Comparison of ENCODE assay signal across 1 cellular context in the genomic region with DNA sequence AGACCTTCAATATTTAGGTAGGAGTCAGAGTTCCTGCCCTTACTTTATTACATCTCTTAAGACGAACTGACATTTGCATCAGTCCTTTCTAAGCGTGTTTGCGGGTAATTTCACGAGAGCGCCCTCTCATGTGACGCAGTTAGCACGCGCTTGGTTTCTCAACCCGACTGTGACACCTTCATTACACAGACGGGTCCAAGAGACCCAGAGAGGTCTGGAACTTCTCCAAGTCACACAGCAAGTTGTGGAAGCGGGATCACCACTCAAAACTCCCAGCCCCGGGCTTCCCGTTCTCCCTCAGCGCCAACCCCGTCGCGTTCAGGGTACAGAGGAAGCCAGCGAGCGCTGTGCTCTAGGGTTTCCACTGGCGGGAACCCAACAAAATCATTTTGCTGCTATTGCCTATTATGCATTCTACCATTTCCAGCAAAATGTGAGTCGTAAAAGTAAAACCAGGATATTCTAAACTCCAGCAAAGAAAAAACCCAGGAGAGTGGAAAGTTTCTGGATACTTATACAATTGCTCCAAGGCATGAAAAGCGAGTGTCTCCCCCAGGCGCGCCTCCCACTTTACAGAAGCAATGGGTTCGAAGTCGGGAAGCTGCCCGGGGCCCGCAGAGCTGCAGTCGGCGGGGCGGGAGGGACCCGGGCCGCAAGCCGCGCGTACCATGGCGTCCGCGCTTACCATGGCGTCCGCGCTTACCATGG.
TF ChIP-seq lines count a peak whose summit lies in the region.

No MANE protein-coding gene starts in this region.

TF ChIP-seq in HepG2, 621 proteins besides CTCF, POLR2A, EP300 and RAD21 (continued from another document and continues in another):
- peak; percentile 42; the same call in 1 of the 2 replicates for TF ChIP-seq MYPOP (CRISPR knock-in tag; IDR thresholded peaks at IDR 0.05)
- TF ChIP-seq GTF2F1 (IDR thresholded peaks at IDR 0.05; ENCODE audit: low read length): no peak
- 0 out of 2 replicates have a peak, but pooled peaks have one; percentile 17 for TF ChIP-seq ZNF224 (CRISPR knock-in tag; IDR thresholded peaks at IDR 0.05)
- TF ChIP-seq SNAI1 (CRISPR knock-in tag; IDR thresholded peaks at IDR 0.05; ENCODE audit: borderline replicate concordance): no peak
- TF ChIP-seq ASH2L (IDR thresholded peaks at IDR 0.05; ENCODE audit: insufficient read length, low read depth, low read length): peak; percentile 70
- no peak for TF ChIP-seq CSRNP2 (CRISPR knock-in tag; conservative IDR thresholded peaks at IDR 0.05; ENCODE audit: low read depth)
- no peak for TF ChIP-seq ZSCAN20 (CRISPR knock-in tag; IDR thresholded peaks at IDR 0.05; ENCODE audit: borderline replicate concordance)
- TF ChIP-seq STAG1 (CRISPR knock-in tag; IDR thresholded peaks at IDR 0.05): peak; percentile 27; the same call in 1 of the 2 replicates
- TF ChIP-seq ZNF501 (CRISPR knock-in tag; IDR thresholded peaks at IDR 0.05): peak; percentile 54
- peak; percentile 43 for TF ChIP-seq ZFP36 (IDR thresholded peaks at IDR 0.05; ENCODE audit: borderline replicate concordance, low read depth, low read length, partially characterized antibody)
- no peak for TF ChIP-seq MXI1 (IDR thresholded peaks at IDR 0.05; ENCODE audit: borderline replicate concordance, low read depth, low read length)
- TF ChIP-seq, protein P1, sequence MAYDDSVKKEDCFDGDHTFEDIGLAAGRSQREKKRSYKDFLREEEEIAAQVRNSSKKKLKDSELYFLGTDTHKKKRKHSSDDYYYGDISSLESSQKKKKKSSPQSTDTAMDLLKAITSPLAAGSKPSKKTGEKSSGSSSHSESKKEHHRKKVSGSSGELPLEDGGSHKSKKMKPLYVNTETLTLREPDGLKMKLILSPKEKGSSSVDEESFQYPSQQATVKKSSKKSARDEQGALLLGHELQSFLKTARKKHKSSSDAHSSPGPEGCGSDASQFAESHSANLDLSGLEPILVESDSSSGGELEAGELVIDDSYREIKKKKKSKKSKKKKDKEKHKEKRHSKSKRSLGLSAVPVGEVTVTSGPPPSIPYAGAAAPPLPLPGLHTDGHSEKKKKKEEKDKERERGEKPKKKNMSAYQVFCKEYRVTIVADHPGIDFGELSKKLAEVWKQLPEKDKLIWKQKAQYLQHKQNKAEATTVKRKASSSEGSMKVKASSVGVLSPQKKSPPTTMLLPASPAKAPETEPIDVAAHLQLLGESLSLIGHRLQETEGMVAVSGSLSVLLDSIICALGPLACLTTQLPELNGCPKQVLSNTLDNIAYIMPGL (CRISPR knock-in tag; IDR thresholded peaks at IDR 0.05; ENCODE audit: borderline replicate concordance in 1 of 2, low read depth in 1 of 2): peak; percentile 45 to 52
- TF ChIP-seq GTF3A (CRISPR knock-in tag; conservative IDR thresholded peaks at IDR 0.05): 0 out of 2 replicates have a peak, but pooled peaks have one; percentile 35
- TF ChIP-seq SYNCRIP (IDR thresholded peaks at IDR 0.05; ENCODE audit: insufficient read depth, low read depth, low read length): no peak
- peak; percentile 6; the same call in 1 of the 2 replicates for TF ChIP-seq ZNF709 (CRISPR knock-in tag; IDR thresholded peaks at IDR 0.05)
- no peak for TF ChIP-seq ELF3 (CRISPR knock-in tag; IDR thresholded peaks at IDR 0.05)
- no peak for TF ChIP-seq SNRNP70 (IDR thresholded peaks at IDR 0.05; ENCODE audit: low read depth, low read length)
- no peak for TF ChIP-seq KDM6A (CRISPR knock-in tag; IDR thresholded peaks at IDR 0.05; ENCODE audit: low read depth)
- TF ChIP-seq ZFP37 (CRISPR knock-in tag; IDR thresholded peaks at IDR 0.05; ENCODE audit: borderline replicate concordance): no peak
- peak; percentile 30; the same call in 1 of the 2 replicates for TF ChIP-seq ZBTB34 (CRISPR knock-in tag; IDR thresholded peaks at IDR 0.05)
- peak; percentile 65 for TF ChIP-seq ZNF605 (CRISPR knock-in tag; IDR thresholded peaks at IDR 0.05)
- TF ChIP-seq ARID4A (CRISPR knock-in tag; IDR thresholded peaks at IDR 0.05; ENCODE audit: borderline replicate concordance): peak; percentile 68
- TF ChIP-seq HDAC2 (CRISPR knock-in tag; IDR thresholded peaks at IDR 0.05): peak; percentile 34; the same call in 1 of the 2 replicates
- 0 out of 2 replicates have a peak, but pooled peaks have one; percentile 35 for TF ChIP-seq HOXA7 (CRISPR knock-in tag; IDR thresholded peaks at IDR 0.05)
- TF ChIP-seq, protein P2, sequence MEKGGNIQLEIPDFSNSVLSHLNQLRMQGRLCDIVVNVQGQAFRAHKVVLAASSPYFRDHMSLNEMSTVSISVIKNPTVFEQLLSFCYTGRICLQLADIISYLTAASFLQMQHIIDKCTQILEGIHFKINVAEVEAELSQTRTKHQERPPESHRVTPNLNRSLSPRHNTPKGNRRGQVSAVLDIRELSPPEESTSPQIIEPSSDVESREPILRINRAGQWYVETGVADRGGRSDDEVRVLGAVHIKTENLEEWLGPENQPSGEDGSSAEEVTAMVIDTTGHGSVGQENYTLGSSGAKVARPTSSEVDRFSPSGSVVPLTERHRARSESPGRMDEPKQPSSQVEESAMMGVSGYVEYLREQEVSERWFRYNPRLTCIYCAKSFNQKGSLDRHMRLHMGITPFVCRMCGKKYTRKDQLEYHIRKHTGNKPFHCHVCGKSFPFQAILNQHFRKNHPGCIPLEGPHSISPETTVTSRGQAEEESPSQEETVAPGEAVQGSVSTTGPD (CRISPR knock-in tag; IDR thresholded peaks at IDR 0.05): peak; percentile 94
- 0 out of 2 replicates have a peak, but pooled peaks have one; percentile 4 for TF ChIP-seq YEATS2 (CRISPR knock-in tag; IDR thresholded peaks at IDR 0.05; ENCODE audit: borderline replicate concordance)
- TF ChIP-seq, protein P3, sequence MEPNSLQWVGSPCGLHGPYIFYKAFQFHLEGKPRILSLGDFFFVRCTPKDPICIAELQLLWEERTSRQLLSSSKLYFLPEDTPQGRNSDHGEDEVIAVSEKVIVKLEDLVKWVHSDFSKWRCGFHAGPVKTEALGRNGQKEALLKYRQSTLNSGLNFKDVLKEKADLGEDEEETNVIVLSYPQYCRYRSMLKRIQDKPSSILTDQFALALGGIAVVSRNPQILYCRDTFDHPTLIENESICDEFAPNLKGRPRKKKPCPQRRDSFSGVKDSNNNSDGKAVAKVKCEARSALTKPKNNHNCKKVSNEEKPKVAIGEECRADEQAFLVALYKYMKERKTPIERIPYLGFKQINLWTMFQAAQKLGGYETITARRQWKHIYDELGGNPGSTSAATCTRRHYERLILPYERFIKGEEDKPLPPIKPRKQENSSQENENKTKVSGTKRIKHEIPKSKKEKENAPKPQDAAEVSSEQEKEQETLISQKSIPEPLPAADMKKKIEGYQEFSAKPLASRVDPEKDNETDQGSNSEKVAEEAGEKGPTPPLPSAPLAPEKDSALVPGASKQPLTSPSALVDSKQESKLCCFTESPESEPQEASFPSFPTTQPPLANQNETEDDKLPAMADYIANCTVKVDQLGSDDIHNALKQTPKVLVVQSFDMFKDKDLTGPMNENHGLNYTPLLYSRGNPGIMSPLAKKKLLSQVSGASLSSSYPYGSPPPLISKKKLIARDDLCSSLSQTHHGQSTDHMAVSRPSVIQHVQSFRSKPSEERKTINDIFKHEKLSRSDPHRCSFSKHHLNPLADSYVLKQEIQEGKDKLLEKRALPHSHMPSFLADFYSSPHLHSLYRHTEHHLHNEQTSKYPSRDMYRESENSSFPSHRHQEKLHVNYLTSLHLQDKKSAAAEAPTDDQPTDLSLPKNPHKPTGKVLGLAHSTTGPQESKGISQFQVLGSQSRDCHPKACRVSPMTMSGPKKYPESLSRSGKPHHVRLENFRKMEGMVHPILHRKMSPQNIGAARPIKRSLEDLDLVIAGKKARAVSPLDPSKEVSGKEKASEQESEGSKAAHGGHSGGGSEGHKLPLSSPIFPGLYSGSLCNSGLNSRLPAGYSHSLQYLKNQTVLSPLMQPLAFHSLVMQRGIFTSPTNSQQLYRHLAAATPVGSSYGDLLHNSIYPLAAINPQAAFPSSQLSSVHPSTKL (CRISPR knock-in tag; IDR thresholded peaks at IDR 0.05): peak; percentile 2; the same call in 1 of the 2 replicates
- TF ChIP-seq NFKB2 (CRISPR knock-in tag; IDR thresholded peaks at IDR 0.05; ENCODE audit: borderline replicate concordance): peak; percentile 14; the same call in 1 of the 2 replicates
- peak; percentile 99 for TF ChIP-seq ZNF768 (CRISPR knock-in tag; IDR thresholded peaks at IDR 0.05)
- peak; percentile 57 for TF ChIP-seq CREM (IDR thresholded peaks at IDR 0.05)
- no peak for TF ChIP-seq CREM (CRISPR knock-in tag; IDR thresholded peaks at IDR 0.05)
- peak; percentile 64; the same call in 1 of the 2 replicates for TF ChIP-seq ZNF788 (CRISPR knock-in tag; IDR thresholded peaks at IDR 0.05; ENCODE audit: borderline replicate concordance)
- no peak for TF ChIP-seq RARA (CRISPR knock-in tag; IDR thresholded peaks at IDR 0.05)
- no peak for TF ChIP-seq SKIL (CRISPR knock-in tag; IDR thresholded peaks at IDR 0.05; ENCODE audit: borderline replicate concordance)
- TF ChIP-seq, protein P4, sequence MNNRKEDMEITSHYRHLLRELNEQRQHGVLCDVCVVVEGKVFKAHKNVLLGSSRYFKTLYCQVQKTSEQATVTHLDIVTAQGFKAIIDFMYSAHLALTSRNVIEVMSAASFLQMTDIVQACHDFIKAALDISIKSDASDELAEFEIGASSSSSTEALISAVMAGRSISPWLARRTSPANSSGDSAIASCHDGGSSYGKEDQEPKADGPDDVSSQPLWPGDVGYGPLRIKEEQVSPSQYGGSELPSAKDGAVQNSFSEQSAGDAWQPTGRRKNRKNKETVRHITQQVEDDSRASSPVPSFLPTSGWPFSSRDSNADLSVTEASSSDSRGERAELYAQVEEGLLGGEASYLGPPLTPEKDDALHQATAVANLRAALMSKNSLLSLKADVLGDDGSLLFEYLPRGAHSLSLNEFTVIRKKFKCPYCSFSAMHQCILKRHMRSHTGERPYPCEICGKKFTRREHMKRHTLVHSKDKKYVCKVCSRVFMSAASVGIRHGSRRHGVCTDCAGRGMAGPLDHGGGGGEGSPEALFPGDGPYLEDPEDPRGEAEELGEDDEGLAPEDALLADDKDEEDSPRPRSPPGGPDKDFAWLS (CRISPR knock-in tag; IDR thresholded peaks at IDR 0.05; ENCODE audit: borderline replicate concordance): 0 out of 2 replicates have a peak, but pooled peaks have one; percentile 3
